In the genomic region with DNA sequence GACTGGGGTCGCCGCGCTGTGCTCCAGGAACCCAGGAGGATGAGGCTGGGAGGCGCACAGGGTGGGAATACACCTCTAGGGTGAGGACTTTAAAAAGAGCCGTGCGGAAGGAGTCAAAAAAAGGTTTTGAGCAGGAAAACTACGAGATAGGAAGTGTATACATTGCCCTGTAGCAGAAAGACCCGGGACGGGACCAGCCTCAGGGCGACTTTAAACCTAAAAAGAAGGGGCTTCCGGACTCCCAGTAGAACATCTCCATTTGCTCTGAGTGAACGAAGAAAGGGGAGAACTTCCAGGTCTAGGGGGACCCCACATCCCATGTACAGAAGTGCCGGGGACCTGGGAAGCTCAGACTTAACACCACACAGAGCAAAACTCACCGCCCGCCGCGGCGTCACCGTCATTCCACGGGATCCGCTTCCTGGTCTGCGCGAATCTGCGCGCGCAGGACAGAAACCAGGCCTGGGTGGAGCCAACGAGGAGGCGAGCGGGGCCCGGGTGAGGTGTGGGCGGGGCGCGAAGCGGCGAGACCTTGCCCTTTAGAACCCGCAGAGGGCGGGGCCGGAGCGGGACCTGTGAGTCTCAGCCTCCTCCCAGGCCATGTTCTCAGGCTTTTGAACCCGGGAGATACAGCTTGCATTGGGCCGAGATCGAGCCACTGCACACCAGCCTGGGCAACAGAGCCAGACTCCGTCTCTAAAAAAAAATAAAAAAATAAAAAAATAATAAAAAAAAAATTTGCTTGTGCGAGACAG, we compare ENCODE assay signal across 8 cellular contexts. TPM values are rescaled to one million over a fixed set of nuclear protein-coding genes. Genes with fewer than 3 reads are reported as not detected.
A peak's percentile ranks its signal among the peaks of the same experiment; 100 is the strongest.
DNase-seq lines count a peak whose midpoint lies in the region; ATAC-seq and TF ChIP-seq lines count a peak whose summit lies in the region.
"Not testable (repeated sequence)": the region's sequence is repeated elsewhere in the genome, so short reads cannot be mapped to it uniquely, and the experiment has no call there.

Gene ZNF28, minus strand, starts transcription at position 428 of the 755 bp plus-strand sequence. CDS start 3,675 bp downstream, outside the sequence.

- H3K9me3 ChIP-seq in ES-I3 (ENCODE audit: control insufficient read depth, insufficient read depth, low read length); HAP-1; neutrophil: not testable (repeated sequence)

- peaks cover 0 to 26% (median 8%) of the 10 kb centered on the region in 3 donors for H3K9me3 Mint-ChIP-seq in T-cell
- peaks cover 10 to 31% of the 10 kb centered on the region in 2 donors for H3K9me3 Mint-ChIP-seq in activated naive CD4-positive, alpha-beta T cell treated with anti-CD3 and anti-CD28 coated beads, Interleukin-2, amount 50 U/mL, for 72 hours
- H3K9me3 Mint-ChIP-seq in stimulated activated naive CD8-positive, alpha-beta T cell treated with anti-CD3 and anti-CD28 coated beads, Interleukin-15, Interleukin-2, amounts not matched to agents 100 ng/mL and 50 ng/mL, for 24 hours: peaks cover 25% of the 10 kb centered on the region

- H3K27me3 Mint-ChIP-seq in T-cell; stimulated activated naive CD8-positive, alpha-beta T cell treated with anti-CD3 and anti-CD28 coated beads, Interleukin-15, Interleukin-2, amounts not matched to agents 100 ng/mL and 50 ng/mL, for 24 hours: not testable (repeated sequence)

- POLR2A ChIA-PET in T-cell (lab: Charles Lee): not testable (repeated sequence)

- H3K4me3 ChIP-seq in HAP-1: peak within 1 kb of the TSS; percentile 35
- H3K4me3 ChIP-seq in neutrophil (ENCODE audit: low read depth in 1 of 2, low read length in 1 of 2): peak within 1 kb of the TSS; percentile 63 to 65

- H3K27ac Mint-ChIP-seq in T-cell: peak within 1 kb of the TSS; percentile 80 to 91
- peak within 1 kb of the TSS; percentile 61 to 92 for H3K27ac Mint-ChIP-seq in activated naive CD4-positive, alpha-beta T cell treated with anti-CD3 and anti-CD28 coated beads, Interleukin-2, amount 50 U/mL, for 72 hours
- peak within 1 kb of the TSS; percentile 90 for H3K27ac Mint-ChIP-seq in stimulated activated naive CD8-positive, alpha-beta T cell treated with anti-CD3 and anti-CD28 coated beads, Interleukin-15, Interleukin-2, amounts not matched to agents 100 ng/mL and 50 ng/mL, for 24 hours

- CTCF ChIA-PET in T-cell (lab: Charles Lee): not testable (repeated sequence)

- DNase-seq in HAP-1 (ENCODE audit: low spot score in 2 of 2) (peak in 1 of 2 experiments; percentile 65), M059J (ENCODE audit: low read depth) (peak; percentile 53), T-cell (peak; percentile 20 to 66 (median 50)), glomerular visceral epithelial cell (ENCODE audit: extremely low spot score) (peak; percentile 26)
- peak; percentile 44 to 81 for DNase-seq in activated naive CD4-positive, alpha-beta T cell treated with anti-CD3 and anti-CD28 coated beads, Interleukin-2, amount 50 U/mL, for 72 hours (ENCODE audit: low spot score in 2 of 2)

- peak within 1 kb of the TSS; percentile 41 for H3K27ac ChIP-seq in neutrophil

- peaks cover 20 to 36% (median 27%) of the 10 kb centered on the region in 3 donors for H3K4me1 Mint-ChIP-seq in T-cell
- peaks cover 11% of the 10 kb centered on the region for H3K4me1 Mint-ChIP-seq in stimulated activated naive CD8-positive, alpha-beta T cell treated with anti-CD3 and anti-CD28 coated beads, Interleukin-15, Interleukin-2, amounts not matched to agents 100 ng/mL and 50 ng/mL, for 24 hours (ENCODE audit: low read depth)

- peak within 1 kb of the TSS; percentile 83 to 93 (median 92) for H3K4me3 Mint-ChIP-seq in T-cell
- H3K4me3 Mint-ChIP-seq in stimulated activated naive CD8-positive, alpha-beta T cell treated with anti-CD3 and anti-CD28 coated beads, Interleukin-15, Interleukin-2, amounts not matched to agents 100 ng/mL and 50 ng/mL, for 24 hours: peak within 1 kb of the TSS; percentile 94

- H3K36me3 ChIP-seq in ES-I3 (ENCODE audit: insufficient read depth, low read length); HAP-1 (replicated peaks); neutrophil: not testable (repeated sequence)

- not testable (repeated sequence) for TF ChIP-seq CTCF in neutrophil (IDR thresholded peaks at IDR 0.05)

- in situ Hi-C loops in HAP-1 (cut with MboI; ENCODE audit: low sequenced_read_pairs): not testable (repeated sequence)

- H3K9ac ChIP-seq in ES-I3 (ENCODE audit: low read depth, low read length): peak within 1 kb of the TSS; percentile 66

- not testable (repeated sequence) for H3K4me1 ChIP-seq in ES-I3 (ENCODE audit: insufficient read depth, low read length); HAP-1; neutrophil (ENCODE audit: control insufficient read depth in 1 of 2, insufficient read depth in 1 of 2, low read depth in 1 of 2, low read length in 1 of 2)

- H3K36me3 Mint-ChIP-seq in T-cell: peaks cover 29% of the 10 kb centered on the region
- H3K36me3 Mint-ChIP-seq in activated naive CD4-positive, alpha-beta T cell treated with anti-CD3 and anti-CD28 coated beads, Interleukin-2, amount 50 U/mL, for 72 hours: peaks cover 36 to 61% of the 10 kb centered on the region in 2 donors
- peaks cover 36% of the 10 kb centered on the region for H3K36me3 Mint-ChIP-seq in stimulated activated naive CD8-positive, alpha-beta T cell treated with anti-CD3 and anti-CD28 coated beads, Interleukin-15, Interleukin-2, amounts not matched to agents 100 ng/mL and 50 ng/mL, for 24 hours (ENCODE audit: low read depth)

- peak; percentile 100 for ATAC-seq in T-cell (replicated peaks in 1 of 4)
- peak; percentile 100 for ATAC-seq in activated naive CD4-positive, alpha-beta T cell treated with anti-CD3 and anti-CD28 coated beads, Interleukin-2, amount 50 U/mL, for 72 hours

- not testable (repeated sequence) for H3K27me3 ChIP-seq in HAP-1 (ENCODE audit: low read depth); neutrophil

RNA-seq across cellular contexts. Expression of gene ZNF28, which starts in this region (rescaled TPM):
- 26.6 and 30.6 TPM in 2 replicates for total RNA-seq in M059J (2014; rRNA removed; shearing (Covaris generic))
- 10 to 100 TPM in 4 of 5 donors, 1 to 10 TPM in 1; 7.7 to 19.5 (median 17.4) TPM for total RNA-seq in T-cell
- total RNA-seq in activated naive CD4-positive, alpha-beta T cell treated with anti-CD3 and anti-CD28 coated beads, Interleukin-2, amount 50 U/mL, for 72 hours: 10 to 100 TPM; 14.5 to 16.1 TPM
